In the genomic region with DNA sequence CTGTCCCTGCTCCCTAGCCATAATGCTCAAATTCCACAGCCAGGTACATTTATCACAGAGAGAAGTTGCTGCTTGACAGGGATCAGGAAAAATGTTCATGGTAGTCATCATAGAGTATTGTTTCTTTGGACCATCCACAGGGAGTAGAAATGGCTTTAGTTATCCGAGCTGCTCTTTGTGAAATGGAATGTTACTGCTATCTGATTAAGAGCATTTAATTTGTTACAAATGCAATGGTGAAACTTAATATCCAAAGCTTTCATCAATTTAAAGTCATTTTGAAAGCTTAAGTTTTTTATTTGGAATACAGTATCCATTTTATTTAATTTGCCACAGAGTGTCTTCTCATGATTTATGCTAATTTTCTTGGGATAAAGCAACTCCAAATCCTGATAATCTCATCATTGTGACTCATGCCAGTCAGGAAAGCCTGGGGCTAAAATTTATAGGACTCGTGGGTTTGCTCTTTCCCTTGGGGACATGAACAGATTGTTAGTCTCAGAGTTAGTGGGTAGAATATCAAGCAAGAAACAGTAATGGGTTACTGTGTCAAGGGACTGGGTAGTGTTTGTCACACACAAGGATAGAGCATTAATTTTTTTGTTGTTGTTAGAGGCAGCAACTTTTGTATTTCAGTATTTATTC, we compare ENCODE assay signal across 21 cellular contexts. TPM values are rescaled to one million over a fixed set of nuclear protein-coding genes. Genes with fewer than 3 reads are reported as not detected.
"Had no signal": no experiment of that assay in that cellular context is flagged by ENCODE, and none has a peak within 500 bp of the region (broad histone marks: within the 10 kb centered on the region; RNA-seq: fewer than 3 reads in every experiment).

No MANE protein-coding gene starts in this region.

- H3K9me3 ChIP-seq: mucosa of descending colon, neutrophil, tibial artery, uterus had no signal

- DNase-seq: activated CD4-positive, alpha-beta T cell treated with anti-CD3 and anti-CD28 coated beads, Interleukin-2, amount 50 U/mL, for 48 hours; activated CD8-positive, alpha-beta memory T cell treated with anti-CD3 and anti-CD28 coated beads, Interleukin-2, amount 10 ng/mL, durations not matched to agents 7 days and 5 days; activated gamma-delta T cell; activated naive CD8-positive, alpha-beta T cell treated with anti-CD3 and anti-CD28 coated beads for 36 hours; activated T-cell treated with anti-CD3 and anti-CD28 coated beads, Interleukin-2, amount 50 U/mL, for 4 hours; cerebellar nuclear complex; dermis blood vessel endothelial cell; endodermal cell; erythroblast; left colon; mucosa of descending colon; naive thymus-derived CD8-positive, alpha-beta T cell; posterior cingulate gyrus; tibial artery; uterus had no signal

- H3K4me3 ChIP-seq: mucosa of descending colon, right atrium auricular region, smooth muscle cell, tibial artery, uterus had no signal

- H3K36me3 ChIP-seq: neutrophil, right atrium auricular region, tibial artery, uterus had no signal

- H3K27ac ChIP-seq: neutrophil, right atrium auricular region, tibial artery, uterus had no signal

- ATAC-seq: activated CD4-positive, CD25-positive, alpha-beta regulatory T cell treated with anti-CD3 and anti-CD28 coated beads, Interleukin-2, amount 50 U/mL, for 24 hours; activated CD8-positive, alpha-beta memory T cell treated with anti-CD3 and anti-CD28 coated beads, Interleukin-2, amount 10 ng/mL, durations not matched to agents 7 days and 5 days; activated T-cell treated with anti-CD3 and anti-CD28 coated beads, Interleukin-2, amount 50 U/mL, for 4 hours; left colon; mucosa of descending colon; naive thymus-derived CD8-positive, alpha-beta T cell; stimulated activated effector memory CD8-positive, alpha-beta T cell treated with anti-CD3 and anti-CD28 coated beads, Interleukin-12 subunit alpha, Interleukin-12 subunit beta, amount 100 ng/mL, for 72 hours had no signal

- H3K4me1 ChIP-seq: right atrium auricular region, uterus had no signal

- H3K27me3 ChIP-seq: neutrophil, right atrium auricular region, uterus had no signal

RNA-seq across cellular contexts. Expression of a gene that starts 59.8 kb away (rescaled TPM):
- total RNA-seq: activated CD8-positive, alpha-beta memory T cell treated with anti-CD3 and anti-CD28 coated beads, Interleukin-2, amount 10 ng/mL, durations not matched to agents 7 days and 5 days; activated naive CD8-positive, alpha-beta T cell treated with anti-CD3 and anti-CD28 coated beads for 36 hours; activated T-cell treated with anti-CD3 and anti-CD28 coated beads, Interleukin-2, amount 50 U/mL, for 4 hours; lung microvascular endothelial cell; naive thymus-derived CD8-positive, alpha-beta T cell had no signal
- polyA plus RNA-seq: naive thymus-derived CD8-positive, alpha-beta T cell had no signal
